Comparison of ENCODE assay signal across 8 cellular contexts in genomic region chr19:5578094-5578846, GRCh38. TPM values are rescaled to one million over a fixed set of nuclear protein-coding genes. Genes with fewer than 3 reads are reported as not detected.
DNase-seq lines count a peak whose midpoint lies in the region; ATAC-seq and TF ChIP-seq lines count a peak whose summit lies in the region.

No MANE protein-coding gene starts in this region.

- peak; percentile 50 to 63 (median 56) for DNase-seq in CD4-positive, alpha-beta memory T cell
- DNase-seq in HT-29 (ENCODE audit: low spot score) (peak; percentile 48), RWPE2 (ENCODE audit: low spot score) (no peak), fibroblast of villous mesenchyme (ENCODE audit: low read depth) (peak; percentile 47), osteocyte (ENCODE audit: extremely low spot score, unreplicated experiment) (peak; percentile 91), tibial artery (no peak), GOT3 (lab: John Stamatoyannopoulos, UW) (no peak)

- intact Hi-C loops in CD4-positive, alpha-beta memory T cell (cut with micrococcal nuclease) = loop anchor here (5.0 kb wide), 1 partner anchor 531 kb away; no protein-coding TSS in a partner anchor
- intact Hi-C loops in tibial artery (cut with DNase I; ENCODE audit: low total_unique reads) = loop anchor here (5.0 kb wide), 1 partner anchor 531 kb away; no protein-coding TSS in a partner anchor

- POLR2A ChIA-PET in CD4-positive, alpha-beta memory T cell (lab: Charles Lee; ENCODE audit: partially characterized antibody) = no interaction called here

- ATAC-seq in RWPE2 (ENCODE audit: low read depth) = peak; percentile 82
- ATAC-seq in activated T-helper 17 cell treated with anti-CD3 and anti-CD28 coated beads, Interleukin-2, amount 50 U/mL, for 72 hours (replicated peaks) = peak; percentile 84

- H3K4me1 ChIP-seq in CD4-positive, alpha-beta memory T cell (ENCODE audit: insufficient read depth, low read length) = peaks cover 5% of the 10 kb centered on the region
- peaks cover 5% of the 10 kb centered on the region for H3K4me1 ChIP-seq in RWPE2 (ENCODE audit: insufficient read depth, poor library complexity, severe bottlenecking)
- H3K4me1 ChIP-seq in tibial artery = peaks cover 0 to 6% (median 4%) of the 10 kb centered on the region in 4 donors

- no peaks in the 10 kb centered on the region for H3K27me3 Mint-ChIP-seq in CD4-positive, alpha-beta memory T cell
- H3K27me3 Mint-ChIP-seq in activated T-helper 17 cell treated with anti-CD3 and anti-CD28 coated beads, Interleukin-2, amount 50 U/mL, for 72 hours = no peaks in the 10 kb centered on the region
- H3K27me3 Mint-ChIP-seq in osteocyte (ENCODE audit: unreplicated experiment) = no peaks in the 10 kb centered on the region

- CTCF ChIA-PET in CD4-positive, alpha-beta memory T cell (lab: Charles Lee; ENCODE audit: partially characterized antibody) = interaction anchor here (1.0 to 2.3 kb wide), 2 partner anchors 15 to 21 kb away, joined by 4 to 7 read pairs; no protein-coding TSS in a partner anchor

- peaks cover 4 to 10% (median 8%) of the 10 kb centered on the region in 4 donors for H3K4me1 Mint-ChIP-seq in CD4-positive, alpha-beta memory T cell
- H3K4me1 Mint-ChIP-seq in activated T-helper 17 cell treated with anti-CD3 and anti-CD28 coated beads, Interleukin-2, amount 50 U/mL, for 72 hours = peaks cover 8% of the 10 kb centered on the region
- peaks cover 40% of the 10 kb centered on the region for H3K4me1 Mint-ChIP-seq in osteocyte (ENCODE audit: unreplicated experiment)

- peak overlapping the region in 2 of 8 donors; percentile 49 to 61 for H3K4me3 Mint-ChIP-seq in CD4-positive, alpha-beta memory T cell
- H3K4me3 Mint-ChIP-seq in activated T-helper 17 cell treated with anti-CD3 and anti-CD28 coated beads, Interleukin-2, amount 50 U/mL, for 72 hours = no peak overlapping the region
- H3K4me3 Mint-ChIP-seq in osteocyte (ENCODE audit: unreplicated experiment) = no peak overlapping the region

- peak overlapping the region in 4 of 7 donors; percentile 22 to 86 (median 50) for H3K27ac Mint-ChIP-seq in CD4-positive, alpha-beta memory T cell
- no peak overlapping the region for H3K27ac Mint-ChIP-seq in activated T-helper 17 cell treated with anti-CD3 and anti-CD28 coated beads, Interleukin-2, amount 50 U/mL, for 72 hours
- no peak overlapping the region for H3K27ac Mint-ChIP-seq in osteocyte (ENCODE audit: unreplicated experiment)

- TF ChIP-seq CTCF in RWPE2 (IDR thresholded peaks at IDR 0.05; ENCODE audit: poor library complexity, severe bottlenecking) = peak; percentile 90
- TF ChIP-seq CTCF in fibroblast of villous mesenchyme (IDR thresholded peaks at IDR 0.05; ENCODE audit: insufficient read depth, low read depth, low read length) = peak; percentile 92
- TF ChIP-seq CTCF in osteocyte (IDR thresholded peaks at IDR 0.05) = peak; percentile 100
- peak; percentile 85 to 99 for TF ChIP-seq CTCF in tibial artery (IDR thresholded peaks at IDR 0.05)

- no peaks in the 10 kb centered on the region for H3K36me3 ChIP-seq in CD4-positive, alpha-beta memory T cell (ENCODE audit: insufficient read depth, low read length)
- H3K36me3 ChIP-seq in RWPE2 (ENCODE audit: low read depth) (no peaks in the 10 kb centered on the region), tibial artery (peaks cover 0 to 28% (median 0%) of the 10 kb centered on the region in 3 donors)

- peaks cover 0 to 3% (median 0%) of the 10 kb centered on the region in 8 donors for H3K9me3 Mint-ChIP-seq in CD4-positive, alpha-beta memory T cell
- H3K9me3 Mint-ChIP-seq in activated T-helper 17 cell treated with anti-CD3 and anti-CD28 coated beads, Interleukin-2, amount 50 U/mL, for 72 hours = no peaks in the 10 kb centered on the region
- H3K9me3 Mint-ChIP-seq in osteocyte (ENCODE audit: unreplicated experiment) = no peaks in the 10 kb centered on the region

- no peaks in the 10 kb centered on the region for H3K27me3 ChIP-seq in CD4-positive, alpha-beta memory T cell (ENCODE audit: insufficient read depth, low read length)
- H3K27me3 ChIP-seq in RWPE2 (ENCODE audit: insufficient read depth, poor library complexity, severe bottlenecking) (no peaks in the 10 kb centered on the region), tibial artery (no peaks in the 10 kb centered on the region)

- H3K27ac ChIP-seq in CD4-positive, alpha-beta memory T cell (ENCODE audit: low read depth, low read length) = no peak overlapping the region
- H3K27ac ChIP-seq in RWPE2 (ENCODE audit: poor library complexity, severe bottlenecking) (no peak overlapping the region), tibial artery (no peak overlapping the region)

- H3K9me3 ChIP-seq in CD4-positive, alpha-beta memory T cell (ENCODE audit: control insufficient read depth in 1 of 2, low read length in 2 of 2) = no peaks in the 10 kb centered on the region
- H3K9me3 ChIP-seq in RWPE2 (ENCODE audit: severe bottlenecking) (no peaks in the 10 kb centered on the region), tibial artery (no peaks in the 10 kb centered on the region)

- no peak overlapping the region for H3K4me3 ChIP-seq in CD4-positive, alpha-beta memory T cell (ENCODE audit: low read length in 2 of 2)
- peak overlapping the region; percentile 14 for H3K4me3 ChIP-seq in RWPE2 (ENCODE audit: severe bottlenecking)
- H3K4me3 ChIP-seq in fibroblast of villous mesenchyme (ENCODE audit: low read depth, low read length) = no peak overlapping the region
- no peak overlapping the region for H3K4me3 ChIP-seq in tibial artery

- H3K36me3 Mint-ChIP-seq in CD4-positive, alpha-beta memory T cell = peaks cover 0 to 2% of the 10 kb centered on the region in 2 donors
- no peaks in the 10 kb centered on the region for H3K36me3 Mint-ChIP-seq in activated T-helper 17 cell treated with anti-CD3 and anti-CD28 coated beads, Interleukin-2, amount 50 U/mL, for 72 hours (ENCODE audit: low read depth)
- peaks cover 2% of the 10 kb centered on the region for H3K36me3 Mint-ChIP-seq in osteocyte (ENCODE audit: unreplicated experiment)

RNA-seq across cellular contexts. Expression of gene TINCR, which starts 10.5 kb away (rescaled TPM):
- total RNA-seq in CD4-positive, alpha-beta memory T cell = 1 to 10 TPM; 1.4 TPM
- polyA plus RNA-seq in CD4-positive, alpha-beta memory T cell = under 1 TPM in 1 of 2 donors, not detected in 1; 0.20 TPM
- total RNA-seq in HT-29 (2014; rRNA removed; shearing (Covaris generic)) = not detected in 2 replicates
- 1 to 10 TPM in 1 of 2 donors, under 1 TPM in 1; 0.48 to 2.4 TPM for total RNA-seq in activated T-helper 17 cell treated with anti-CD3 and anti-CD28 coated beads, Interleukin-2, amount 50 U/mL, for 72 hours
- total RNA-seq in fibroblast of villous mesenchyme (not detected in 2 replicates), osteocyte (13.5 and 16.4 TPM in 2 replicates)

RNA-seq across cellular contexts. Expression of gene SAFB2, which starts 44.3 kb away (rescaled TPM):
- total RNA-seq in CD4-positive, alpha-beta memory T cell = 100 to 1,000 TPM; 257 to 263 TPM
- polyA plus RNA-seq in CD4-positive, alpha-beta memory T cell = 10 to 100 TPM; 16.6 to 65.4 TPM
- total RNA-seq in HT-29 (2014; rRNA removed; shearing (Covaris generic)) = 37.8 and 38.1 TPM in 2 replicates
- 100 to 1,000 TPM; 126 to 159 TPM for total RNA-seq in activated T-helper 17 cell treated with anti-CD3 and anti-CD28 coated beads, Interleukin-2, amount 50 U/mL, for 72 hours
- total RNA-seq in fibroblast of villous mesenchyme (30.6 and 39.7 TPM in 2 replicates), osteocyte (79.9 and 91.9 TPM in 2 replicates)

RNA-seq across cellular contexts. Expression of gene SAFB, which starts 44.6 kb away (rescaled TPM):
- total RNA-seq in CD4-positive, alpha-beta memory T cell = 100 to 1,000 TPM; 202 to 211 TPM
- polyA plus RNA-seq in CD4-positive, alpha-beta memory T cell = 100 to 1,000 TPM in 1 of 2 donors, 10 to 100 TPM in 1; 14.6 to 117 TPM
- total RNA-seq in HT-29 (2014; rRNA removed; shearing (Covaris generic)) = 59.2 and 84.1 TPM in 2 replicates
- total RNA-seq in activated T-helper 17 cell treated with anti-CD3 and anti-CD28 coated beads, Interleukin-2, amount 50 U/mL, for 72 hours = 100 to 1,000 TPM; 119 to 124 TPM
- total RNA-seq in fibroblast of villous mesenchyme (37.4 and 40.6 TPM in 2 replicates), osteocyte (88.2 and 97.1 TPM in 2 replicates)

Comparison
In these comparisons a context has a peak if more than half of its experiments do, and no peak if none do; other contexts are left out.
1. DNase-seq: peak in CD4-positive, alpha-beta memory T cell (5 of 5), HT-29 (single experiment), fibroblast of villous mesenchyme (single experiment) and osteocyte (single experiment); none in RWPE2 (single experiment), tibial artery (0 of 2) and GOT3 (single experiment).
2. H3K27ac Mint-ChIP-seq: peak in CD4-positive, alpha-beta memory T cell (4 of 7); none in activated T-helper 17 cell treated with anti-CD3 and anti-CD28 coated beads, Interleukin-2, amount 50 U/mL, for 72 hours (single experiment) and osteocyte (single experiment).
3. Peak in every context shown above with its lines, with median percentiles within 50 percentile points of each other: CTCF ChIP-seq.